Comparison of ENCODE assay signal across 11 cellular contexts in genomic region chr6:169289671-169290408, GRCh38. TPM values are rescaled to one million over a fixed set of nuclear protein-coding genes. Genes with fewer than 3 reads are reported as not detected.
A peak's percentile ranks its signal among the peaks of the same experiment; 100 is the strongest.
DNase-seq lines count a peak whose midpoint lies in the region; ATAC-seq and TF ChIP-seq lines count a peak whose summit lies in the region.
"Had no signal": no experiment of that assay in that cellular context is flagged by ENCODE, and none has a peak within 500 bp of the region (broad histone marks: within the 10 kb centered on the region; RNA-seq: fewer than 3 reads in every experiment).

No MANE protein-coding gene starts in this region.

- H3K9me3 ChIP-seq in gastrocnemius medialis, result no peaks in the 10 kb centered on the region

- CTCF ChIA-PET in RWPE1 (lab: Yijun Ruan, JAX), result no interaction called here

- H3K4me1 ChIP-seq in gastrocnemius medialis, result no peaks in the 10 kb centered on the region

- H3K4me1 Mint-ChIP-seq in stimulated activated memory B cell treated with anti-CD40 and anti-IgM and Interleukin-4, amounts not matched to agents 10 μg/mL and 1 μg/mL and 100 μg/mL, for 72 hours, result no peaks in the 10 kb centered on the region

- TF ChIP-seq CTCF in RWPE1 (conservative IDR thresholded peaks at IDR 0.05; ENCODE audit: low read depth) (no peak), fibroblast of pulmonary artery (IDR thresholded peaks at IDR 0.05; ENCODE audit: low read length, missing control alignments) (no peak), gastrocnemius medialis (IDR thresholded peaks at IDR 0.05 in 4 of 5, conservative IDR thresholded peaks at IDR 0.05 in 1 of 5) (no peak)

- H3K4me3 ChIP-seq in fibroblast of pulmonary artery (replicated peaks; ENCODE audit: low read depth, low read length), result no peak overlapping the region
- H3K4me3 ChIP-seq in gastrocnemius medialis, result no peak overlapping the region

- H3K27ac ChIP-seq in RWPE1, result peak overlapping the region; percentile 86
- peak overlapping the region; percentile 37 to 54 (median 44) for H3K27ac ChIP-seq in gastrocnemius medialis

- no peaks in the 10 kb centered on the region for H3K27me3 ChIP-seq in gastrocnemius medialis

- no peak overlapping the region for H3K27ac Mint-ChIP-seq in stimulated activated memory B cell treated with anti-CD40 and anti-IgM and Interleukin-4, amounts not matched to agents 10 μg/mL and 1 μg/mL and 100 μg/mL, for 72 hours

- intact Hi-C loops in gastrocnemius medialis (cut with DNase I; ENCODE audit: low total_unique reads), result no loop called here

- POLR2A ChIA-PET in RWPE1 (lab: Yijun Ruan, JAX; ENCODE audit: low non-redundant PET), result no interaction called here

- H3K27me3 Mint-ChIP-seq in stimulated activated memory B cell treated with anti-CD40 and anti-IgM and Interleukin-4, amounts not matched to agents 10 μg/mL and 1 μg/mL and 100 μg/mL, for 72 hours, result peaks cover 17% of the 10 kb centered on the region

- DNase-seq in GM03348 (ENCODE audit: low spot score), result peak; percentile 77
- DNase-seq in RWPE1 (ENCODE audit: low spot score), result peak; percentile 66
- DNase-seq in fibroblast of pulmonary artery (ENCODE audit: low read depth), result peak; percentile 83
- peak; percentile 29 to 55 for DNase-seq in gastrocnemius medialis
- DNase-seq in NCI-H2029 treated with DMSO at 0.1 percent for 48 hours (lab: John Stamatoyannopoulos, UW), result no peak
- DNase-seq: NCI-H510A, T-helper 2 cell had no signal

- no peaks in the 10 kb centered on the region for H3K36me3 Mint-ChIP-seq in stimulated activated memory B cell treated with anti-CD40 and anti-IgM and Interleukin-4, amounts not matched to agents 10 μg/mL and 1 μg/mL and 100 μg/mL, for 72 hours

- TF ChIP-seq POLR2A in gastrocnemius medialis (IDR thresholded peaks at IDR 0.05), result peak in 1 of 2 donors; percentile 15

- no peak overlapping the region for H3K4me3 Mint-ChIP-seq in stimulated activated memory B cell treated with anti-CD40 and anti-IgM and Interleukin-4, amounts not matched to agents 10 μg/mL and 1 μg/mL and 100 μg/mL, for 72 hours

- H3K9me3 Mint-ChIP-seq in stimulated activated memory B cell treated with anti-CD40 and anti-IgM and Interleukin-4, amounts not matched to agents 10 μg/mL and 1 μg/mL and 100 μg/mL, for 72 hours, result no peaks in the 10 kb centered on the region

- no peaks in the 10 kb centered on the region for H3K36me3 ChIP-seq in gastrocnemius medialis

- in situ Hi-C loops in gastrocnemius medialis (cut with MboI; ENCODE audit: low sequenced_read_pairs in 4 of 4), result no loop called here

- ATAC-seq in gastrocnemius medialis (peak; percentile 63 to 70), HG02763 (IDR thresholded peaks at IDR 0.05; ENCODE audit: unreplicated experiment) (no peak), GM21723 (IDR thresholded peaks at IDR 0.05; ENCODE audit: unreplicated experiment) (no peak)
- no peak for ATAC-seq in stimulated activated memory B cell treated with anti-CD40 and anti-IgM and Interleukin-4, amounts not matched to agents 10 μg/mL and 1 μg/mL and 100 μg/mL, for 72 hours

RNA-seq across cellular contexts. Expression of gene THBS2, which starts 36.2 kb away (rescaled TPM):
- 1 to 10 TPM; 3.6 to 7.7 (median 4.8) TPM for total RNA-seq in gastrocnemius medialis
- total RNA-seq: activated CD8-positive, alpha-beta memory T cell treated with anti-CD3 and anti-CD28 coated beads for 36 hours had no signal

Comparison
In these comparisons a context has a peak if more than half of its experiments do, and no peak if none do; other contexts are left out.
1. ATAC-seq: peak in gastrocnemius medialis (2 of 2); none in HG02763 (single experiment), stimulated activated memory B cell treated with anti-CD40 and anti-IgM and Interleukin-4, amounts not matched to agents 10 μg/mL and 1 μg/mL and 100 μg/mL, for 72 hours (single experiment) and GM21723 (single experiment).